9 cellular contexts compared by ENCODE assay signal in the genomic region with DNA sequence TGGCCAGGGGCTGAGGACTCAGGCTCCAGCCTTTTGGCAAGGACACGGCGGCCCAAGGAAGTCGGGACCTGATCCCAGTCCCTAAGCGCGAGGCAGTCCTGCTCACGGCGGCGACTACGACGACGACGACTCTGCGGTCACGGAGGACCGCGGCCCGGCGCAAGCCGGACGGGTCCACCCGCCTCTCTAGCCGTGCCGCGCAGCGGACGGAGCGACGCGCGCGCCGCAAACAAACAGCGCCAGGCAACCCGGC. TPM values are rescaled to one million over a fixed set of nuclear protein-coding genes. Genes with fewer than 3 reads are reported as not detected.
DNase-seq lines count a peak whose midpoint lies in the region; ATAC-seq and TF ChIP-seq lines count a peak whose summit lies in the region.
"Had no signal": no experiment of that assay in that cellular context is flagged by ENCODE, and none has a peak within 500 bp of the region (broad histone marks: within the 10 kb centered on the region; RNA-seq: fewer than 3 reads in every experiment).

No MANE protein-coding gene starts in this region.

- H3K4me1 Mint-ChIP-seq in activated CD4-positive, alpha-beta T cell treated with anti-CD3 and anti-CD28 coated beads, Interleukin-2, amount 10 ng/mL, durations not matched to agents 24 days and 14 days: no peaks in the 10 kb centered on the region

- H3K9me3 ChIP-seq in left lung (no peaks in the 10 kb centered on the region), tibial nerve (no peaks in the 10 kb centered on the region)

- TF ChIP-seq CTCF in astrocyte of the spinal cord (IDR thresholded peaks at IDR 0.05; ENCODE audit: low read depth, low read length) (no peak), left lung (IDR thresholded peaks at IDR 0.05) (no peak), tibial nerve (IDR thresholded peaks at IDR 0.05) (no peak), foreskin keratinocyte (conservative IDR thresholded peaks at IDR 0.05) (no peak)

- H3K27ac Mint-ChIP-seq in activated CD4-positive, alpha-beta T cell treated with anti-CD3 and anti-CD28 coated beads, Interleukin-2, amount 10 ng/mL, durations not matched to agents 24 days and 14 days: no peak overlapping the region

- H3K4me1 ChIP-seq in left lung (peaks cover 12 to 30% of the 10 kb centered on the region in 2 donors), tibial nerve (peaks cover 0 to 72% (median 20%) of the 10 kb centered on the region in 4 donors), foreskin keratinocyte (no peaks in the 10 kb centered on the region)

- intact Hi-C loops in activated CD4-positive, alpha-beta T cell treated with anti-CD3 and anti-CD28 coated beads, Interleukin-2, amount 10 ng/mL, durations not matched to agents 24 days and 14 days (cut with micrococcal nuclease): loop anchor here (5.0 kb wide), 1 partner anchor 555 kb away; no protein-coding TSS in a partner anchor
- intact Hi-C loops in left lung (cut with DNase I): loop anchor here (5.0 to 10.0 kb wide), 3 partner anchors 183 to 463 kb away; no protein-coding TSS in a partner anchor

- H3K27me3 ChIP-seq in left lung (peaks cover 0 to 62% of the 10 kb centered on the region in 2 donors), tibial nerve (peaks cover 0 to 18% of the 10 kb centered on the region in 2 donors), foreskin keratinocyte (peaks cover 29% of the 10 kb centered on the region)

- no peak for TF ChIP-seq EP300 in tibial nerve (IDR thresholded peaks at IDR 0.05)

- no peaks in the 10 kb centered on the region for H3K9me3 Mint-ChIP-seq in activated CD4-positive, alpha-beta T cell treated with anti-CD3 and anti-CD28 coated beads, Interleukin-2, amount 10 ng/mL, durations not matched to agents 24 days and 14 days

- ATAC-seq in left lung: peak; percentile 3
- no peak for ATAC-seq in HG02981 (IDR thresholded peaks at IDR 0.05; ENCODE audit: unreplicated experiment)
- no peak for ATAC-seq in foreskin keratinocyte

- H3K4me3 Mint-ChIP-seq in activated CD4-positive, alpha-beta T cell treated with anti-CD3 and anti-CD28 coated beads, Interleukin-2, amount 10 ng/mL, durations not matched to agents 24 days and 14 days: peak overlapping the region; percentile 75

- H3K36me3 Mint-ChIP-seq in activated CD4-positive, alpha-beta T cell treated with anti-CD3 and anti-CD28 coated beads, Interleukin-2, amount 10 ng/mL, durations not matched to agents 24 days and 14 days (ENCODE audit: low read depth): no peaks in the 10 kb centered on the region

- H3K27ac ChIP-seq in left lung (peak overlapping the region; percentile 44 to 58), tibial nerve (peak overlapping the region; percentile 62 to 90 (median 88)), foreskin keratinocyte (no peak overlapping the region)

- TF ChIP-seq POLR2A in tibial nerve (IDR thresholded peaks at IDR 0.05): no peak

- DNase-seq in activated CD4-positive, alpha-beta T cell treated with anti-CD3 and anti-CD28 coated beads, Interleukin-2, amount 10 ng/mL, durations not matched to agents 24 days and 14 days: no peak
- no peak for DNase-seq in activated CD4-positive, alpha-beta T cell treated with anti-CD3 and anti-CD28 coated beads, Interleukin-2, amount 50 U/mL, for 4 hours
- DNase-seq in astrocyte of the spinal cord (ENCODE audit: low read depth, low spot score) (peak; percentile 5), left lung (no peak), tibial nerve (ENCODE audit: low spot score in 2 of 2) (no peak), amygdala (lab: John Stamatoyannopoulos, UW) (no peak), foreskin keratinocyte (no peak)

- no peaks in the 10 kb centered on the region for H3K36me3 ChIP-seq in left lung
- no peaks in the 10 kb centered on the region for H3K36me3 ChIP-seq in tibial nerve

- in situ Hi-C loops in astrocyte of the spinal cord (cut with HindIII; ENCODE audit: low sequenced_read_pairs): no loop called here

- 0% methylated on average over 3 of the region's 34 CpGs; no CpG with 5 or more reads in 1 of the 2 donors for WGBS in tibial nerve, 2 donors

- H3K4me3 ChIP-seq in astrocyte of the spinal cord (ENCODE audit: low read depth, low read length) (peak overlapping the region; percentile 50), left lung (peak overlapping the region; percentile 27 to 41), tibial nerve (peak overlapping the region; percentile 31 to 74 (median 45))

- H3K27me3 Mint-ChIP-seq in activated CD4-positive, alpha-beta T cell treated with anti-CD3 and anti-CD28 coated beads, Interleukin-2, amount 10 ng/mL, durations not matched to agents 24 days and 14 days: peaks cover 30% of the 10 kb centered on the region

RNA-seq across cellular contexts. Expression of a gene that starts 0.4 kb away (rescaled TPM):
- not detected in 2 replicates for total RNA-seq in activated CD4-positive, alpha-beta T cell treated with anti-CD3 and anti-CD28 coated beads, Interleukin-2, amount 10 ng/mL, durations not matched to agents 24 days and 14 days
- total RNA-seq in left lung (1 to 10 TPM; 4.6 to 8.5 TPM), tibial nerve (10 to 100 TPM in 1 of 4 donors, 1 to 10 TPM in 3; 5.1 to 12.8 (median 8.5) TPM), foreskin keratinocyte (0.53 and 2.0 TPM in 2 replicates)
- 0.39 and 1.6 TPM in 2 replicates for polyA plus RNA-seq in foreskin keratinocyte

RNA-seq across cellular contexts. Expression of a gene that starts 59.4 kb away (rescaled TPM):
- total RNA-seq in activated CD4-positive, alpha-beta T cell treated with anti-CD3 and anti-CD28 coated beads, Interleukin-2, amount 10 ng/mL, durations not matched to agents 24 days and 14 days: not detected in 2 replicates
- total RNA-seq in left lung (1 to 10 TPM in 1 of 2 donors, under 1 TPM in 1; 0.96 to 1.5 TPM), tibial nerve (not detected), foreskin keratinocyte (0.04 TPM in 1 of 2 replicates, not detected in the other)
- polyA plus RNA-seq in foreskin keratinocyte: 0.02 and 0.07 TPM in 2 replicates
- total RNA-seq: T-helper 2 cell treated with Interferon-gamma antibody and Interleukin-4, amounts not matched to agents 100 ng/mL and 5 ng/mL, for 36 hours had no signal
